In genomic region chr11:111352935-111353695, GRCh38 we compare ENCODE assay signal across 1 cellular context.
A peak's percentile ranks its signal among the peaks of the same experiment; 100 is the strongest.
TF ChIP-seq lines count a peak whose summit lies in the region.

No MANE protein-coding gene starts in this region.

TF ChIP-seq in GM12878, 131 proteins besides CTCF, POLR2A, EP300 and RAD21 (continued from another document):
- TF ChIP-seq ZNF687 (IDR thresholded peaks at IDR 0.05) (no peak), DPF2 (IDR thresholded peaks at IDR 0.05) (no peak), MYB (IDR thresholded peaks at IDR 0.05; ENCODE audit: borderline replicate concordance, low read depth, low read length) (no peak), MAX (IDR thresholded peaks at IDR 0.05; ENCODE audit: low read depth, low read length) (no peak), HDAC2 (IDR thresholded peaks at IDR 0.05) (no peak), ATF3 (IDR thresholded peaks at IDR 0.05; ENCODE audit: borderline replicate concordance, extremely low read depth, low read depth, low read length) (no peak), WRNIP1 (IDR thresholded peaks at IDR 0.05; ENCODE audit: borderline replicate concordance, low read depth, low read length) (no peak), KLF5 (IDR thresholded peaks at IDR 0.05; ENCODE audit: partially characterized antibody) (no peak), PML (IDR thresholded peaks at IDR 0.05; ENCODE audit: low read length) (no peak), IKZF1 (conservative IDR thresholded peaks at IDR 0.05) (0 out of 2 replicates have a peak, but pooled peaks have one; percentile 11), BMI1 (IDR thresholded peaks at IDR 0.05; ENCODE audit: borderline replicate concordance) (no peak), ZBTB40 (IDR thresholded peaks at IDR 0.05; ENCODE audit: borderline replicate concordance) (no peak), RCOR1 (conservative IDR thresholded peaks at IDR 0.05; ENCODE audit: low read depth, low read length) (no peak), BCL3 (IDR thresholded peaks at IDR 0.05; ENCODE audit: borderline replicate concordance, insufficient read depth, low read depth, low read length, poor library complexity, severe bottlenecking) (no peak), MEF2B (IDR thresholded peaks at IDR 0.05; ENCODE audit: partially characterized antibody, poor library complexity, severe bottlenecking) (no peak), RBBP5 (conservative IDR thresholded peaks at IDR 0.05) (no peak), EED (IDR thresholded peaks at IDR 0.05; ENCODE audit: low read depth) (no peak), NBN (IDR thresholded peaks at IDR 0.05) (no peak), SMARCA5 (IDR thresholded peaks at IDR 0.05) (no peak), SMAD1 (IDR thresholded peaks at IDR 0.05; ENCODE audit: low read depth, partially characterized antibody) (no peak), CEBPZ (IDR thresholded peaks at IDR 0.05; ENCODE audit: low read depth, low read length) (no peak), SUZ12 (IDR thresholded peaks at IDR 0.05; ENCODE audit: unreplicated experiment) (no peak), ATF7 (IDR thresholded peaks at IDR 0.05; ENCODE audit: low read depth) (0 out of 2 replicates have a peak, but pooled peaks have one; percentile 13), YY1 (IDR thresholded peaks at IDR 0.05; ENCODE audit: low read depth, low read length) (peak; percentile 68), ZBTB11 (CRISPR knock-in tag; IDR thresholded peaks at IDR 0.05) (no peak), CUX1 (IDR thresholded peaks at IDR 0.05; ENCODE audit: insufficient replicate concordance, low read depth, low read length) (no peak)
